ENCODE assay signal across 11 cellular contexts in genomic region chr16:73066321-73066926, GRCh38. TPM values are rescaled to one million over a fixed set of nuclear protein-coding genes. Genes with fewer than 3 reads are reported as not detected.
A peak's percentile ranks its signal among the peaks of the same experiment; 100 is the strongest.
DNase-seq lines count a peak whose midpoint lies in the region; ATAC-seq and TF ChIP-seq lines count a peak whose summit lies in the region.
"Had no signal": no experiment of that assay in that cellular context is flagged by ENCODE, and none has a peak within 500 bp of the region (broad histone marks: within the 10 kb centered on the region; RNA-seq: fewer than 3 reads in every experiment).

No MANE protein-coding gene starts in this region.

- H3K27ac ChIP-seq in AG04450 (ENCODE audit: low read depth, low read length) (peak overlapping the region; percentile 11), adrenal gland (peak overlapping the region in 3 of 5 donors; percentile 40 to 97 (median 89)), iPS-18a (ENCODE audit: low read length) (no peak overlapping the region)
- H3K27ac ChIP-seq: WERI-Rb-1 had no signal

- peaks cover 33% of the 10 kb centered on the region for H3K4me1 Mint-ChIP-seq in progenitor cell of endocrine pancreas (ENCODE audit: low read depth)
- H3K4me1 Mint-ChIP-seq in activated CD4-positive, alpha-beta T cell treated with anti-CD3 and anti-CD28 coated beads for 36 hours = peaks cover 9% of the 10 kb centered on the region

- TF ChIP-seq CTCF in AG04450 (IDR thresholded peaks at IDR 0.05; ENCODE audit: low read depth, low read length) (no peak), adrenal gland (IDR thresholded peaks at IDR 0.05) (no peak), progenitor cell of endocrine pancreas (IDR thresholded peaks at IDR 0.05; ENCODE audit: unreplicated experiment) (peak; percentile 8)

- CTCF ChIA-PET in AG04450 (lab: Charles Lee) = no interaction called here
- CTCF ChIA-PET in activated CD4-positive, alpha-beta T cell treated with anti-CD3 and anti-CD28 coated beads for 36 hours (lab: Charles Lee) = no interaction called here

- no peaks in the 10 kb centered on the region for H3K36me3 ChIP-seq in adrenal gland (replicated peaks in 1 of 2)
- H3K36me3 ChIP-seq in iPS-18a (ENCODE audit: control insufficient read depth, low read depth, low read length) = no peaks in the 10 kb centered on the region
- H3K36me3 ChIP-seq: WERI-Rb-1 had no signal

- POLR2A ChIA-PET in AG04450 (lab: Yijun Ruan, JAX) = no interaction called here
- POLR2A ChIA-PET in activated CD4-positive, alpha-beta T cell treated with anti-CD3 and anti-CD28 coated beads for 36 hours (lab: Charles Lee) = no interaction called here

- H3K4me3 Mint-ChIP-seq in progenitor cell of endocrine pancreas (ENCODE audit: low read depth) = peak overlapping the region; percentile 52
- no peak overlapping the region for H3K4me3 Mint-ChIP-seq in activated CD4-positive, alpha-beta T cell treated with anti-CD3 and anti-CD28 coated beads for 36 hours

- H3K36me3 Mint-ChIP-seq in progenitor cell of endocrine pancreas (ENCODE audit: insufficient read depth) = peaks cover 2% of the 10 kb centered on the region
- no peaks in the 10 kb centered on the region for H3K36me3 Mint-ChIP-seq in activated CD4-positive, alpha-beta T cell treated with anti-CD3 and anti-CD28 coated beads for 36 hours (ENCODE audit: low read depth)

- H3K9me3 ChIP-seq in AG04450 (ENCODE audit: control insufficient read depth, insufficient read depth, low read length) (peaks cover 3% of the 10 kb centered on the region; the same call in 1 of the 2 replicates), adrenal gland (replicated peaks in 1 of 3) (no peaks in the 10 kb centered on the region), iPS-18a (ENCODE audit: control insufficient read depth, low read depth, low read length) (no peaks in the 10 kb centered on the region)

- H3K4me3 ChIP-seq in AG04450 (ENCODE audit: low read depth, low read length) = no peak overlapping the region; the same call in 1 of the 2 replicates
- H3K4me3 ChIP-seq in adrenal gland = no peak overlapping the region
- peak overlapping the region; percentile 28 for H3K4me3 ChIP-seq in iPS-18a (ENCODE audit: low read length)

- intact Hi-C loops in adrenal gland (cut with DNase I) = loop anchor here (10.0 kb wide), 1 partner anchor 108 kb away; no protein-coding TSS in a partner anchor
- intact Hi-C loops in activated CD4-positive, alpha-beta T cell treated with anti-CD3 and anti-CD28 coated beads for 36 hours (cut with DNase I, micrococcal nuclease) = no loop called here

- H3K27me3 ChIP-seq in AG04450 (ENCODE audit: control insufficient read depth, insufficient read depth, low read length) (no peaks in the 10 kb centered on the region), adrenal gland (no peaks in the 10 kb centered on the region), iPS-18a (ENCODE audit: control insufficient read depth, insufficient read depth, low read length) (peaks cover 91% of the 10 kb centered on the region)

- no peak overlapping the region for H3K9ac ChIP-seq in iPS-18a (ENCODE audit: low read length)

- H3K9me3 Mint-ChIP-seq in progenitor cell of endocrine pancreas (ENCODE audit: low read depth) = no peaks in the 10 kb centered on the region
- H3K9me3 Mint-ChIP-seq in activated CD4-positive, alpha-beta T cell treated with anti-CD3 and anti-CD28 coated beads for 36 hours (ENCODE audit: low read depth) = no peaks in the 10 kb centered on the region
- H3K9me3 Mint-ChIP-seq: activated T-helper 2 cell treated with anti-CD3 and anti-CD28 coated beads, Interferon-gamma antibody, Interleukin-2, Interleukin-4, amounts not matched to agents 10 μg/mL and 5 μg/mL and 100 μg/mL, durations not matched to agents 14 hours and 24 hours and 36 hours had no signal

- H3K4me1 ChIP-seq in adrenal gland (replicated peaks in 1 of 2) (peaks cover 29 to 53% of the 10 kb centered on the region in 2 donors), iPS-18a (ENCODE audit: control insufficient read depth, low read depth, low read length) (peaks cover 38% of the 10 kb centered on the region)

- ATAC-seq in activated CD4-positive, alpha-beta T cell treated with anti-CD3 and anti-CD28 coated beads for 36 hours = no peak
- ATAC-seq in GM21576 (IDR thresholded peaks at IDR 0.05; ENCODE audit: unreplicated experiment) = no peak

- no peak for TF ChIP-seq POLR2A in adrenal gland (IDR thresholded peaks at IDR 0.05)

- DNase-seq in AG04450 (ENCODE audit: low read depth, low spot score) = no peak
- peak in 1 of 7 donors; percentile 54 for DNase-seq in adrenal gland
- no peak for DNase-seq in progenitor cell of endocrine pancreas (ENCODE audit: low spot score, unreplicated experiment)
- DNase-seq in dermis blood vessel endothelial cell = no peak
- DNase-seq in NCI-H2171 (lab: John Stamatoyannopoulos, UW) = no peak
- DNase-seq in activated CD4-positive, alpha-beta T cell treated with anti-CD3 and anti-CD28 coated beads for 36 hours = no peak
- DNase-seq: NCI-H1694, WERI-Rb-1 had no signal

- peaks cover 85% of the 10 kb centered on the region for H3K27me3 Mint-ChIP-seq in progenitor cell of endocrine pancreas
- H3K27me3 Mint-ChIP-seq in activated CD4-positive, alpha-beta T cell treated with anti-CD3 and anti-CD28 coated beads for 36 hours = peaks cover 67% of the 10 kb centered on the region

- H3K27ac Mint-ChIP-seq in progenitor cell of endocrine pancreas = no peak overlapping the region
- no peak overlapping the region for H3K27ac Mint-ChIP-seq in activated CD4-positive, alpha-beta T cell treated with anti-CD3 and anti-CD28 coated beads for 36 hours
- H3K27ac Mint-ChIP-seq: activated T-helper 2 cell treated with anti-CD3 and anti-CD28 coated beads, Interferon-gamma antibody, Interleukin-2, Interleukin-4, amounts not matched to agents 10 μg/mL and 5 μg/mL and 100 μg/mL, durations not matched to agents 14 hours and 24 hours and 36 hours had no signal

- WGBS in adrenal gland, 4 donors = 51 to 70% (median 54%) methylated on average over 25 to 49 of the region's 49 CpGs

RNA-seq across cellular contexts. Expression of gene ZFHX3, which starts 18.5 kb away (rescaled TPM):
- 3.3 and 4.2 TPM in 2 replicates for polyA plus RNA-seq in AG04450 (2011; rRNA removed)
- 11.1 and 12.1 TPM in 2 replicates for polyA minus RNA-seq in AG04450 (2011; rRNA and poly(A)+ RNA removed)
- 10 to 100 TPM; 16.8 to 31.6 (median 21.7) TPM for total RNA-seq in adrenal gland
- 10 to 100 TPM in 1 of 3 donors, 1 to 10 TPM in 2; 2.4 to 11.2 (median 9.4) TPM for polyA plus RNA-seq in adrenal gland
- total RNA-seq in progenitor cell of endocrine pancreas = 48.9 and 54.0 TPM in 2 replicates
- 5.6 and 9.1 TPM in 2 replicates for total RNA-seq in dermis blood vessel endothelial cell
- total RNA-seq in activated CD4-positive, alpha-beta T cell treated with anti-CD3 and anti-CD28 coated beads for 36 hours = under 1 TPM; 0.27 to 0.37 TPM

Comparison
In these comparisons a context has a peak if more than half of its experiments do, and no peak if none do; other contexts are left out.
1. intact Hi-C loops: an anchor here in adrenal gland (10.0 kb wide); none called in activated CD4-positive, alpha-beta T cell treated with anti-CD3 and anti-CD28 coated beads for 36 hours.